In the genomic region with DNA sequence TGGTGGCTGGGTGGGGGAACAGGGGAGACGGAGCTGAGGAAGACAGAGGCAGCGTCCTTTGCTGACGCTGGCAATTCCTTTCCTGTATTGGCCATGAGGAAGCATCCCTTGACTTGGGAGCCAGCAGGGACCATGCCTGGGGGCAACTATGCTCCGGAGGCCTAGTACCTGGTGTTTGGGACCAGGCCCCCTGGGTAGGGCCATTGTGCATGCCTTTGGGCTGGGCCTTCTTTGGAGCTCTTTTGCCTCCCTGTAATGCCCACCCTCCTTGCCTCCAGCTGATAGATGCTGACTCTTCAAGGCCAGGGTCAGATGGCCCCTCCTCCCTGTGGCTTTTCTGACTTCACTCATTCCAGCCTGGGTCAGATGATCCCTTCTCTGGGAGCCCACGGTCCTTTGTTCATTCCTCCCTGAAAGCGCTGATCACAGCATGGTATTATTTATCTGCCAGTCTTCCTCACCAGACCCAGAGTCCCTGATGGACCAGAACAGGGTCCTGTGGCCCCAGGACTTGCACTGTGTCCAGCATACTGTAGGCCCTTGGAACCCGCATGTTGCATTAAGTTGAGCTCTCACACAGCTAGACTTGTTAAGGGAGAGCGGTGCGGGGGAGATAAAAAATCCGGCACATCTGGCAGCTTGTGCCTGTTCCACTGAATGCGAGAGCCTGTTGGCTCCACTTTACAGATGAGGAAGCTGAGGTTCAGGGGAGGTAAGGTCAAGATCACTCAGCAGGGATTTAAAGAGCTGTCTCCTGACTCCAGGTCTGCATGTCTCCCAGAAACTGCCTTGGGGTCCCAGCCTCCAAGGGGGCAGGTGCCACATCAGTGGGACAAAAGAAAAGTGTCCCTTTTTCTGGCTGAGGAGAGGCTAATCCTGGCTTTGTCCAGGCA, we compare ENCODE assay signal across 16 cellular contexts. TPM values are rescaled to one million over a fixed set of nuclear protein-coding genes. Genes with fewer than 3 reads are reported as not detected.
DNase-seq lines count a peak whose midpoint lies in the region; ATAC-seq and TF ChIP-seq lines count a peak whose summit lies in the region.
"Had no signal": no experiment of that assay in that cellular context is flagged by ENCODE, and none has a peak within 500 bp of the region (broad histone marks: within the 10 kb centered on the region; RNA-seq: fewer than 3 reads in every experiment).

No MANE protein-coding gene starts in this region.

- TF ChIP-seq EP300 in SK-N-SH (IDR thresholded peaks at IDR 0.05; ENCODE audit: borderline replicate concordance in 1 of 2, low read depth in 1 of 2, low read length in 1 of 2) (no peak), suprapubic skin (IDR thresholded peaks at IDR 0.05) (no peak)

- POLR2A ChIA-PET in activated CD8-positive, alpha-beta T cell treated with anti-CD3 and anti-CD28 coated beads, Interleukin-2, amount 10 ng/mL, durations not matched to agents 7 days and 5 days (lab: Charles Lee), result interaction anchor here (1.8 kb wide), 1 partner anchor 48 kb away, joined by 5 read pairs; a partner anchor contains a TSS
- POLR2A ChIA-PET in SK-N-SH (lab: Yijun Ruan, JAX), result no interaction called here

- peaks cover 21% of the 10 kb centered on the region for H4K20me1 ChIP-seq in SK-N-SH (ENCODE audit: insufficient read depth)

- H3K36me3 ChIP-seq in SK-N-SH (replicated peaks in 1 of 2; ENCODE audit: control insufficient read depth in 1 of 2, insufficient read depth in 2 of 2, low read length in 1 of 2) (no peaks in the 10 kb centered on the region), suprapubic skin (no peaks in the 10 kb centered on the region)
- H3K36me3 ChIP-seq: brain microvascular endothelial cell had no signal

- no peaks in the 10 kb centered on the region for H3K27me3 ChIP-seq in SK-N-SH (ENCODE audit: insufficient read depth)
- no peaks in the 10 kb centered on the region for H3K27me3 ChIP-seq in suprapubic skin
- H3K27me3 ChIP-seq: brain microvascular endothelial cell had no signal

- no peak overlapping the region for H3K4me3 ChIP-seq in SK-N-SH (ENCODE audit: low read depth in 2 of 2, low read length in 1 of 2)
- no peak overlapping the region for H3K4me3 ChIP-seq in suprapubic skin

- 93% methylated on average over 10 of the region's 11 CpGs for WGBS in SK-N-SH (ENCODE audit: low lambda C conversion rate)
- 78% methylated on average over 11 of the region's 11 CpGs for WGBS in suprapubic skin

- H3K4me1 ChIP-seq in SK-N-SH (ENCODE audit: control insufficient read depth in 1 of 2, insufficient read depth in 2 of 2, low read depth in 1 of 2, low read length in 1 of 2) (peaks cover 0 to 24% of the 10 kb centered on the region in 2 experiments; a peak in 2 of 4 replicates), suprapubic skin (peaks cover 75% of the 10 kb centered on the region)

- H3K36me3 Mint-ChIP-seq in activated T-cell treated with anti-CD3 and anti-CD28 coated beads, Interleukin-2, amount 50 U/mL, for 24 hours (ENCODE audit: low read depth), result peaks cover 15% of the 10 kb centered on the region
- peaks cover 10% of the 10 kb centered on the region for H3K36me3 Mint-ChIP-seq in activated CD8-positive, alpha-beta T cell treated with anti-CD3 and anti-CD28 coated beads, Interleukin-2, amount 10 ng/mL, durations not matched to agents 7 days and 5 days (ENCODE audit: low read depth)
- H3K36me3 Mint-ChIP-seq in immature natural killer cell, result no peaks in the 10 kb centered on the region

- CTCF ChIA-PET in activated CD8-positive, alpha-beta T cell treated with anti-CD3 and anti-CD28 coated beads, Interleukin-2, amount 10 ng/mL, durations not matched to agents 7 days and 5 days (lab: Charles Lee), result interaction anchor here (9.8 to 10.6 kb wide), 2 partner anchors 14 to 18 kb away, joined by 97 to 115 read pairs; no protein-coding TSS in a partner anchor
- CTCF ChIA-PET in SK-N-SH (lab: Yijun Ruan, JAX), result interaction anchor here (1.0 to 17.4 kb wide), 6 partner anchors 12 to 92 kb away, joined by 3 to 332 read pairs (median 6); a partner anchor contains a TSS

- peak overlapping the region; percentile 61 for H3K27ac Mint-ChIP-seq in activated T-cell treated with anti-CD3 and anti-CD28 coated beads, Interleukin-2, amount 50 U/mL, for 24 hours
- H3K27ac Mint-ChIP-seq in activated CD8-positive, alpha-beta T cell treated with anti-CD3 and anti-CD28 coated beads, Interleukin-2, amount 10 ng/mL, durations not matched to agents 7 days and 5 days, result peak overlapping the region; percentile 32
- peak overlapping the region; percentile 43 to 96 (median 72) for H3K27ac Mint-ChIP-seq in immature natural killer cell
- peak overlapping the region; percentile 5 to 80 for H3K27ac Mint-ChIP-seq in stimulated activated naive CD8-positive, alpha-beta T cell treated with anti-CD3 and anti-CD28 coated beads, Interleukin-15, amount 100 ng/mL, for 72 hours

- H3K4me3 Mint-ChIP-seq in activated T-cell treated with anti-CD3 and anti-CD28 coated beads, Interleukin-2, amount 50 U/mL, for 24 hours, result no peak overlapping the region
- H3K4me3 Mint-ChIP-seq in activated CD8-positive, alpha-beta T cell treated with anti-CD3 and anti-CD28 coated beads, Interleukin-2, amount 10 ng/mL, durations not matched to agents 7 days and 5 days, result peak overlapping the region; percentile 28
- H3K4me3 Mint-ChIP-seq in immature natural killer cell, result peak overlapping the region; percentile 54 to 63 (median 55)
- H3K4me3 Mint-ChIP-seq in stimulated activated naive CD8-positive, alpha-beta T cell treated with anti-CD3 and anti-CD28 coated beads, Interleukin-15, amount 100 ng/mL, for 72 hours, result peak overlapping the region; percentile 14 to 44

- H3K9me2 ChIP-seq in SK-N-SH, result no peaks in the 10 kb centered on the region

- no peak for DNase-seq in activated T-cell treated with anti-CD3 and anti-CD28 coated beads, Interleukin-2, amount 50 U/mL, for 24 hours
- no peak for DNase-seq in activated T-cell treated with anti-CD3 and anti-CD28 coated beads, Interleukin-2, amount 50 U/mL, for 48 hours
- no peak for DNase-seq in activated CD8-positive, alpha-beta T cell treated with anti-CD3 and anti-CD28 coated beads, Interleukin-2, amount 10 ng/mL, durations not matched to agents 7 days and 5 days
- DNase-seq in immature natural killer cell (no peak), SK-N-SH (no peak), middle frontal gyrus (ENCODE audit: extremely low spot score, low spot score) (no peak), suprapubic skin (ENCODE audit: low spot score in 2 of 2) (no peak)
- no peak for DNase-seq in stimulated activated naive CD8-positive, alpha-beta T cell treated with anti-CD3 and anti-CD28 coated beads, Interleukin-15, amount 100 ng/mL, for 72 hours
- DNase-seq: activated CD4-positive, alpha-beta T cell treated with anti-CD3 and anti-CD28 coated beads for 1 hour; activated T-cell treated with anti-CD3 and anti-CD28 coated beads, Interleukin-2, amount 50 U/mL, for 1 hour; brain microvascular endothelial cell; effector memory CD4-positive, alpha-beta T cell; NCI-H2081; stimulated activated CD4-positive, alpha-beta T cell treated with anti-CD3 and anti-CD28 coated beads, Interleukin-2, amount 100 ng/mL, for 24 hours had no signal

- H3K9ac ChIP-seq in SK-N-SH, result no peak overlapping the region

- H3K4me2 ChIP-seq in SK-N-SH, result no peak overlapping the region; the same call in 1 of the 2 replicates

- H3F3A ChIP-seq in SK-N-SH (replicated peaks; ENCODE audit: insufficient read depth), result no peaks in the 10 kb centered on the region

- peaks cover 76% of the 10 kb centered on the region for H3K79me2 ChIP-seq in SK-N-SH (ENCODE audit: insufficient read depth)

- no peaks in the 10 kb centered on the region for H3K9me3 Mint-ChIP-seq in activated T-cell treated with anti-CD3 and anti-CD28 coated beads, Interleukin-2, amount 50 U/mL, for 24 hours
- no peaks in the 10 kb centered on the region for H3K9me3 Mint-ChIP-seq in activated CD8-positive, alpha-beta T cell treated with anti-CD3 and anti-CD28 coated beads, Interleukin-2, amount 10 ng/mL, durations not matched to agents 7 days and 5 days (ENCODE audit: insufficient read depth)
- H3K9me3 Mint-ChIP-seq in immature natural killer cell, result no peaks in the 10 kb centered on the region
- H3K9me3 Mint-ChIP-seq in stimulated activated naive CD8-positive, alpha-beta T cell treated with anti-CD3 and anti-CD28 coated beads, Interleukin-15, amount 100 ng/mL, for 72 hours, result no peaks in the 10 kb centered on the region

- TF ChIP-seq RAD21 in SK-N-SH (IDR thresholded peaks at IDR 0.05; ENCODE audit: low read length), result no peak

- H3K9me3 ChIP-seq in SK-N-SH, result no peaks in the 10 kb centered on the region
- no peaks in the 10 kb centered on the region for H3K9me3 ChIP-seq in suprapubic skin

- H3K27ac ChIP-seq in SK-N-SH (ENCODE audit: low read depth in 2 of 2, low read length in 1 of 2) (no peak overlapping the region), suprapubic skin (no peak overlapping the region)
- H3K27ac ChIP-seq: brain microvascular endothelial cell had no signal

- H2AFZ ChIP-seq in SK-N-SH (ENCODE audit: low read depth), result no peak overlapping the region

- H3K4me1 Mint-ChIP-seq in activated T-cell treated with anti-CD3 and anti-CD28 coated beads, Interleukin-2, amount 50 U/mL, for 24 hours (ENCODE audit: low read depth), result peaks cover 69% of the 10 kb centered on the region
- peaks cover 81% of the 10 kb centered on the region for H3K4me1 Mint-ChIP-seq in activated CD8-positive, alpha-beta T cell treated with anti-CD3 and anti-CD28 coated beads, Interleukin-2, amount 10 ng/mL, durations not matched to agents 7 days and 5 days (ENCODE audit: low read depth)
- peaks cover 75 to 78% of the 10 kb centered on the region in 2 donors for H3K4me1 Mint-ChIP-seq in immature natural killer cell
- peaks cover 84% of the 10 kb centered on the region for H3K4me1 Mint-ChIP-seq in stimulated activated naive CD8-positive, alpha-beta T cell treated with anti-CD3 and anti-CD28 coated beads, Interleukin-15, amount 100 ng/mL, for 72 hours

- TF ChIP-seq POLR2A in suprapubic skin (IDR thresholded peaks at IDR 0.05), result no peak

- H3K27me3 Mint-ChIP-seq in activated T-cell treated with anti-CD3 and anti-CD28 coated beads, Interleukin-2, amount 50 U/mL, for 24 hours, result no peaks in the 10 kb centered on the region
- H3K27me3 Mint-ChIP-seq in activated CD8-positive, alpha-beta T cell treated with anti-CD3 and anti-CD28 coated beads, Interleukin-2, amount 10 ng/mL, durations not matched to agents 7 days and 5 days (ENCODE audit: low read depth), result no peaks in the 10 kb centered on the region
- peaks cover 0 to 8% (median 4%) of the 10 kb centered on the region in 3 donors for H3K27me3 Mint-ChIP-seq in immature natural killer cell (ENCODE audit: low read depth in 3 of 3)
- no peaks in the 10 kb centered on the region for H3K27me3 Mint-ChIP-seq in stimulated activated naive CD8-positive, alpha-beta T cell treated with anti-CD3 and anti-CD28 coated beads, Interleukin-15, amount 100 ng/mL, for 72 hours

- ATAC-seq in activated CD8-positive, alpha-beta T cell treated with anti-CD3 and anti-CD28 coated beads, Interleukin-2, amount 10 ng/mL, durations not matched to agents 7 days and 5 days, result no peak
- no peak for ATAC-seq in stimulated activated naive CD8-positive, alpha-beta T cell treated with anti-CD3 and anti-CD28 coated beads, Interleukin-15, amount 100 ng/mL, for 72 hours

- no peak for TF ChIP-seq CTCF in SK-N-SH (IDR thresholded peaks at IDR 0.05)
- no peak for TF ChIP-seq CTCF in suprapubic skin (IDR thresholded peaks at IDR 0.05)

RNA-seq across cellular contexts. Expression of a gene that starts 2.9 kb away (rescaled TPM):
- total RNA-seq in activated CD8-positive, alpha-beta T cell treated with anti-CD3 and anti-CD28 coated beads, Interleukin-2, amount 10 ng/mL, durations not matched to agents 7 days and 5 days, result 10 to 100 TPM; 69.0 to 72.1 TPM
- polyA plus RNA-seq in immature natural killer cell (10 to 100 TPM; 45.1 to 88.6 (median 78.5) TPM), SK-N-SH (2012; rRNA removed) (76.8 and 78.0 TPM in 2 replicates)
- polyA plus RNA-seq in SK-N-SH (2012; cell fraction: cytosol; rRNA removed), result 32.5 and 44.3 TPM in 2 replicates
- 330 and 615 TPM in 2 replicates for polyA plus RNA-seq in SK-N-SH (2012; cell fraction: nucleus; rRNA removed)
- 100 to 1,000 TPM in 2 of 4 donors, 10 to 100 TPM in 2; 51.7 to 156 (median 83.9) TPM for total RNA-seq in suprapubic skin

RNA-seq across cellular contexts. Expression of a gene that starts 13.1 kb away (rescaled TPM):
- total RNA-seq in activated CD8-positive, alpha-beta T cell treated with anti-CD3 and anti-CD28 coated beads, Interleukin-2, amount 10 ng/mL, durations not matched to agents 7 days and 5 days, result not detected
- polyA plus RNA-seq in immature natural killer cell (not detected), SK-N-SH (2012; rRNA removed) (0.05 and 0.07 TPM in 2 replicates)
- polyA plus RNA-seq in SK-N-SH (2012; cell fraction: cytosol; rRNA removed), result 0.05 and 0.12 TPM in 2 replicates
- polyA plus RNA-seq in SK-N-SH (2012; cell fraction: nucleus; rRNA removed), result not detected in 2 replicates
- 100 to 1,000 TPM in 1 of 4 donors, 10 to 100 TPM in 3; 43.7 to 112 (median 70.4) TPM for total RNA-seq in suprapubic skin

RNA-seq across cellular contexts. Expression of a gene that starts 25.3 kb away (rescaled TPM):
- 1 to 10 TPM; 1.3 to 1.8 TPM for total RNA-seq in activated CD8-positive, alpha-beta T cell treated with anti-CD3 and anti-CD28 coated beads, Interleukin-2, amount 10 ng/mL, durations not matched to agents 7 days and 5 days
- polyA plus RNA-seq in immature natural killer cell (not detected), SK-N-SH (2012; rRNA removed) (0.43 and 0.67 TPM in 2 replicates)
- polyA plus RNA-seq in SK-N-SH (2012; cell fraction: cytosol; rRNA removed), result 0.08 and 0.13 TPM in 2 replicates
- 3.6 and 4.0 TPM in 2 replicates for polyA plus RNA-seq in SK-N-SH (2012; cell fraction: nucleus; rRNA removed)
- 1 to 10 TPM in 2 of 4 donors, under 1 TPM in 1, not detected in 1; 0.57 to 2.4 (median 1.1) TPM for total RNA-seq in suprapubic skin

RNA-seq across cellular contexts. Expression of a gene that starts 28.4 kb away (rescaled TPM):
- not detected for total RNA-seq in activated CD8-positive, alpha-beta T cell treated with anti-CD3 and anti-CD28 coated beads, Interleukin-2, amount 10 ng/mL, durations not matched to agents 7 days and 5 days
- polyA plus RNA-seq in immature natural killer cell (1 to 10 TPM in 2 of 3 donors, not detected in 1; 1.4 to 1.6 TPM), SK-N-SH (2012; rRNA removed) (0.05 and 0.07 TPM in 2 replicates)
- polyA plus RNA-seq in SK-N-SH (2012; cell fraction: cytosol; rRNA removed), result 0.03 and 0.07 TPM in 2 replicates
- polyA plus RNA-seq in SK-N-SH (2012; cell fraction: nucleus; rRNA removed), result 0.07 and 0.21 TPM in 2 replicates
- total RNA-seq in suprapubic skin, result 1 to 10 TPM in 2 of 4 donors, under 1 TPM in 2; 0.53 to 1.6 (median 1.1) TPM
- total RNA-seq: RPMI7951 had no signal

RNA-seq across cellular contexts. Expression of a gene that starts 32.1 kb away (rescaled TPM):
- total RNA-seq in activated CD8-positive, alpha-beta T cell treated with anti-CD3 and anti-CD28 coated beads, Interleukin-2, amount 10 ng/mL, durations not matched to agents 7 days and 5 days, result not detected
- polyA plus RNA-seq in immature natural killer cell, result not detected
- not detected in 2 replicates for polyA plus RNA-seq in SK-N-SH (2012; rRNA removed)
- polyA plus RNA-seq in SK-N-SH (2012; cell fraction: cytosol; rRNA removed), result not detected in 2 replicates
- polyA plus RNA-seq in SK-N-SH (2012; cell fraction: nucleus; rRNA removed), result 0.04 TPM in 1 of 2 replicates, not detected in the other
- not detected for total RNA-seq in suprapubic skin
- total RNA-seq: mesenteric fat pad, RPMI7951 had no signal

Comparison
In these comparisons a context has a peak if more than half of its experiments do, and no peak if none do; other contexts are left out.
1. RNA of a gene that starts 13.1 kb away (total RNA-seq): 43.7 to 112 TPM in suprapubic skin; not detected in activated CD8-positive, alpha-beta T cell treated with anti-CD3 and anti-CD28 coated beads, Interleukin-2, amount 10 ng/mL, durations not matched to agents 7 days and 5 days; every median in the first group is over 10 times any median in the second.
2. Peak in every context shown above with its lines, with median percentiles within 50 percentile points of each other: H3K27ac Mint-ChIP-seq.